ENCODE assay signal across 1 cellular context in the genomic region with DNA sequence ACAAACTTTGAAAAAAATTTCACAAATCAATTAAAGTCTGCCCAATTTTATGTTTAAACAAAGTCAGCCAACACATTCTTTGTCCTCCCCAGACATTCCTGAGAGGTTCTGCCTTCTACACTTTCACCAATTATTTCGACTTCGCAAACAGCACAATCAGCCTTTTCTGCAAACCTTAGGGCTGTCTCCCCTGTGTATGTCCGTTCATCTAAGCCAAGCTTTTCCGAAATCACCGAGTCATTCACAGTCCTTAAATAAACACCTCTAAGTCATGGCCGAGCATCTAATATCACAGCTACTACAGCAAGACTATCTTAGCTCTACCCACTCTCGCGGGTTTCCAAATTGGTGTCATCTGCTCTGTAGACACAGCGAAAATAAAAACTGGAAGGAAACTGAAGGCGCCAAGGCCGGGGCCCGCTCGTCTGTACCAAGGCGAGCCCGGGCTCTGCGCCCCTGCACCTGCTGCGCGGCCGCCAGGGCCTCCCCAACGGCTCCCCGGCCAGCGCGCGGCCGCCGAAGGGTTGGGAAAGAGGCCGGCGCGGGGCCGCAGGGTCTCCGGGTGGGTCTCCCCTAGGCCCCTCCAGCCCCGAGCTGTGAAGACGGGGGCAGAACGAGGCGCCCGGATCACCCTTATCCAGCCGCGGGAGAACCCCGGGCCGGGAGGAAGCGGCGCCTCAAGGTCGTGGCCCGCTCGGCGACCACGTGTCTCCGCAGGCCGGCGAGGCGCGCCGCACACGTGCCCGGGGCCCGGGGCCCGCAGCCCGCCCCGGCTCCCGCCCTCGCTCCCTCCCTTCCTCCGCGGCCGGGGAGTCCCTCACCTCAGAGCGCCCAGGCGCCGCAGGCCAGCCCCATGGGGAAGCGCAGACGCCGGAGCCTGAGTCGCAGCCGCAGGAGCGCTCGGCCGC.
TF ChIP-seq lines count a peak whose summit lies in the region.

No MANE protein-coding gene starts in this region.

TF ChIP-seq in K562, 482 proteins besides CTCF, POLR2A, EP300 and RAD21 (continued from another document):
- TF ChIP-seq, protein P1, sequence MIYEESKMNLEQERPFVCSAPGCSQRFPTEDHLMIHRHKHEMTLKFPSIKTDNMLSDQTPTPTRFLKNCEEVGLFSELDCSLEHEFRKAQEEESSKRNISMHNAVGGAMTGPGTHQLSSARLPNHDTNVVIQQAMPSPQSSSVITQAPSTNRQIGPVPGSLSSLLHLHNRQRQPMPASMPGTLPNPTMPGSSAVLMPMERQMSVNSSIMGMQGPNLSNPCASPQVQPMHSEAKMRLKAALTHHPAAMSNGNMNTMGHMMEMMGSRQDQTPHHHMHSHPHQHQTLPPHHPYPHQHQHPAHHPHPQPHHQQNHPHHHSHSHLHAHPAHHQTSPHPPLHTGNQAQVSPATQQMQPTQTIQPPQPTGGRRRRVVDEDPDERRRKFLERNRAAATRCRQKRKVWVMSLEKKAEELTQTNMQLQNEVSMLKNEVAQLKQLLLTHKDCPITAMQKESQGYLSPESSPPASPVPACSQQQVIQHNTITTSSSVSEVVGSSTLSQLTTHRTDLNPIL (CRISPR knock-in tag; IDR thresholded peaks at IDR 0.05), result no peak
- no peak for TF ChIP-seq SNRNP70 (optimal IDR thresholded peaks at IDR 0.05; ENCODE audit: low read depth, low read length)
- TF ChIP-seq GABPB1 (CRISPR knock-in tag; IDR thresholded peaks at IDR 0.05), result no peak; the same call in 1 of the 2 replicates
- no peak for TF ChIP-seq RBM25 (IDR thresholded peaks at IDR 0.05; ENCODE audit: low read depth, low read length, severe bottlenecking)
- peak in 1 of 2 experiments; percentile 54; a peak in 2 of 4 replicates for TF ChIP-seq HDAC1 (IDR thresholded peaks at IDR 0.05)
- no peak for TF ChIP-seq HNRNPLL (IDR thresholded peaks at IDR 0.05; ENCODE audit: low read depth, low read length, poor library complexity, severe bottlenecking)
- TF ChIP-seq, protein P2, sequence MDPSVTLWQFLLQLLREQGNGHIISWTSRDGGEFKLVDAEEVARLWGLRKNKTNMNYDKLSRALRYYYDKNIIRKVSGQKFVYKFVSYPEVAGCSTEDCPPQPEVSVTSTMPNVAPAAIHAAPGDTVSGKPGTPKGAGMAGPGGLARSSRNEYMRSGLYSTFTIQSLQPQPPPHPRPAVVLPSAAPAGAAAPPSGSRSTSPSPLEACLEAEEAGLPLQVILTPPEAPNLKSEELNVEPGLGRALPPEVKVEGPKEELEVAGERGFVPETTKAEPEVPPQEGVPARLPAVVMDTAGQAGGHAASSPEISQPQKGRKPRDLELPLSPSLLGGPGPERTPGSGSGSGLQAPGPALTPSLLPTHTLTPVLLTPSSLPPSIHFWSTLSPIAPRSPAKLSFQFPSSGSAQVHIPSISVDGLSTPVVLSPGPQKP (CRISPR knock-in tag; IDR thresholded peaks at IDR 0.05), result no peak
- TF ChIP-seq, protein P3, sequence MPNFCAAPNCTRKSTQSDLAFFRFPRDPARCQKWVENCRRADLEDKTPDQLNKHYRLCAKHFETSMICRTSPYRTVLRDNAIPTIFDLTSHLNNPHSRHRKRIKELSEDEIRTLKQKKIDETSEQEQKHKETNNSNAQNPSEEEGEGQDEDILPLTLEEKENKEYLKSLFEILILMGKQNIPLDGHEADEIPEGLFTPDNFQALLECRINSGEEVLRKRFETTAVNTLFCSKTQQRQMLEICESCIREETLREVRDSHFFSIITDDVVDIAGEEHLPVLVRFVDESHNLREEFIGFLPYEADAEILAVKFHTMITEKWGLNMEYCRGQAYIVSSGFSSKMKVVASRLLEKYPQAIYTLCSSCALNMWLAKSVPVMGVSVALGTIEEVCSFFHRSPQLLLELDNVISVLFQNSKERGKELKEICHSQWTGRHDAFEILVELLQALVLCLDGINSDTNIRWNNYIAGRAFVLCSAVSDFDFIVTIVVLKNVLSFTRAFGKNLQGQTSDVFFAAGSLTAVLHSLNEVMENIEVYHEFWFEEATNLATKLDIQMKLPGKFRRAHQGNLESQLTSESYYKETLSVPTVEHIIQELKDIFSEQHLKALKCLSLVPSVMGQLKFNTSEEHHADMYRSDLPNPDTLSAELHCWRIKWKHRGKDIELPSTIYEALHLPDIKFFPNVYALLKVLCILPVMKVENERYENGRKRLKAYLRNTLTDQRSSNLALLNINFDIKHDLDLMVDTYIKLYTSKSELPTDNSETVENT (CRISPR knock-in tag; IDR thresholded peaks at IDR 0.05), result no peak
- TF ChIP-seq, protein P4, sequence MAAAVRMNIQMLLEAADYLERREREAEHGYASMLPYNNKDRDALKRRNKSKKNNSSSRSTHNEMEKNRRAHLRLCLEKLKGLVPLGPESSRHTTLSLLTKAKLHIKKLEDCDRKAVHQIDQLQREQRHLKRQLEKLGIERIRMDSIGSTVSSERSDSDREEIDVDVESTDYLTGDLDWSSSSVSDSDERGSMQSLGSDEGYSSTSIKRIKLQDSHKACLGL (CRISPR knock-in tag; IDR thresholded peaks at IDR 0.05; ENCODE audit: borderline replicate concordance, poor library complexity, severe bottlenecking), result peak; percentile 95
- no peak for TF ChIP-seq NFYB (IDR thresholded peaks at IDR 0.05; ENCODE audit: extremely low read depth, insufficient read length)
- TF ChIP-seq, protein P5, sequence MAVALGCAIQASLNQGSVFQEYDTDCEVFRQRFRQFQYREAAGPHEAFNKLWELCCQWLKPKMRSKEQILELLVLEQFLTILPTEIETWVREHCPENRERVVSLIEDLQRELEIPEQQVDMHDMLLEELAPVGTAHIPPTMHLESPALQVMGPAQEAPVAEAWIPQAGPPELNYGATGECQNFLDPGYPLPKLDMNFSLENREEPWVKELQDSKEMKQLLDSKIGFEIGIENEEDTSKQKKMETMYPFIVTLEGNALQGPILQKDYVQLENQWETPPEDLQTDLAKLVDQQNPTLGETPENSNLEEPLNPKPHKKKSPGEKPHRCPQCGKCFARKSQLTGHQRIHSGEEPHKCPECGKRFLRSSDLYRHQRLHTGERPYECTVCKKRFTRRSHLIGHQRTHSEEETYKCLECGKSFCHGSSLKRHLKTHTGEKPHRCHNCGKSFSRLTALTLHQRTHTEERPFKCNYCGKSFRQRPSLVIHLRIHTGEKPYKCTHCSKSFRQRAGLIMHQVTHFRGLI (CRISPR knock-in tag; IDR thresholded peaks at IDR 0.05), result no peak
- TF ChIP-seq ZNF589 (CRISPR knock-in tag; IDR thresholded peaks at IDR 0.05; ENCODE audit: low read depth), result peak; percentile 8; the same call in 1 of the 2 replicates
- no peak for TF ChIP-seq TRIM28 (IDR thresholded peaks at IDR 0.05)
- no peak for TF ChIP-seq NFIC (IDR thresholded peaks at IDR 0.05)
- no peak for TF ChIP-seq ZNF354B (CRISPR knock-in tag; IDR thresholded peaks at IDR 0.05)
- TF ChIP-seq, protein P6, sequence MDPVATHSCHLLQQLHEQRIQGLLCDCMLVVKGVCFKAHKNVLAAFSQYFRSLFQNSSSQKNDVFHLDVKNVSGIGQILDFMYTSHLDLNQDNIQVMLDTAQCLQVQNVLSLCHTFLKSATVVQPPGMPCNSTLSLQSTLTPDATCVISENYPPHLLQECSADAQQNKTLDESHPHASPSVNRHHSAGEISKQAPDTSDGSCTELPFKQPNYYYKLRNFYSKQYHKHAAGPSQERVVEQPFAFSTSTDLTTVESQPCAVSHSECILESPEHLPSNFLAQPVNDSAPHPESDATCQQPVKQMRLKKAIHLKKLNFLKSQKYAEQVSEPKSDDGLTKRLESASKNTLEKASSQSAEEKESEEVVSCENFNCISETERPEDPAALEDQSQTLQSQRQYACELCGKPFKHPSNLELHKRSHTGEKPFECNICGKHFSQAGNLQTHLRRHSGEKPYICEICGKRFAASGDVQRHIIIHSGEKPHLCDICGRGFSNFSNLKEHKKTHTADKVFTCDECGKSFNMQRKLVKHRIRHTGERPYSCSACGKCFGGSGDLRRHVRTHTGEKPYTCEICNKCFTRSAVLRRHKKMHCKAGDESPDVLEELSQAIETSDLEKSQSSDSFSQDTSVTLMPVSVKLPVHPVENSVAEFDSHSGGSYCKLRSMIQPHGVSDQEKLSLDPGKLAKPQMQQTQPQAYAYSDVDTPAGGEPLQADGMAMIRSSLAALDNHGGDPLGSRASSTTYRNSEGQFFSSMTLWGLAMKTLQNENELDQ (CRISPR knock-in tag; IDR thresholded peaks at IDR 0.05; ENCODE audit: borderline replicate concordance), result no peak
- peak; percentile 18; the same call in 1 of the 2 replicates for TF ChIP-seq CTBP1 (IDR thresholded peaks at IDR 0.05; ENCODE audit: borderline replicate concordance)
- TF ChIP-seq POLR2AphosphoS2 (IDR thresholded peaks at IDR 0.05; ENCODE audit: low read length), result no peak
- no peak for TF ChIP-seq SMARCA5 (IDR thresholded peaks at IDR 0.05)
- no peak for TF ChIP-seq POLR3A (IDR thresholded peaks at IDR 0.05; ENCODE audit: borderline replicate concordance, extremely low read depth, insufficient read depth, insufficient read length)
